In the genomic region with DNA sequence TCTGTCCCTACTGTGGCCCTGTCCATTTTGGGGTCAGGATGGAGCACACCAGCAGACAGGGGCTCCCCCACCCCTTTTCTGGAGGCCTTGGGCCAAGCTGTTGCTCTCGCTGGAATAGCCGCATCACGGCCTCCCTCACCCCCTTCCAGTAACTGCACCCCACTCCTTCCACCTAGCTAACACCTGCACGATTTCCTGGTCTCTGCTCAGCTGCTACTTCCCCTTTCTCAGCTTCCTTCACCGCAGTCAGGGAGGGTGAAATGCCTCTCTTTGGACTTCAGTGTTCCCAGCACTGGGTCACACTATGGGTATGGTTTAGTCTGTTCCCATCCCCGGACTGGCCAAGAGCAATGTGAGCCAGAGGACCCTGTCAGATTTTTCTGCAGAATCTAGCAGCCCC, we compare ENCODE assay signal across 15 cellular contexts.
DNase-seq lines count a peak whose midpoint lies in the region; ATAC-seq lines count a peak whose summit lies in the region.
"Had no signal": no experiment of that assay in that cellular context is flagged by ENCODE, and none has a peak within 500 bp of the region (broad histone marks: within the 10 kb centered on the region; RNA-seq: fewer than 3 reads in every experiment).

No MANE protein-coding gene starts in this region.

- DNase-seq in UCSD-AML1 (lab: John Stamatoyannopoulos, UW; ENCODE audit: unreplicated experiment) = peak; percentile 23
- no peak for DNase-seq in H4 (ENCODE audit: low spot score)
- no peak for DNase-seq in stimulated activated CD4-positive, alpha-beta T cell treated with anti-CD3 and anti-CD28 coated beads, Interleukin-2, amount 100 ng/mL, for 48 hours
- DNase-seq in A172 (ENCODE audit: low spot score) = no peak
- DNase-seq in NCI-H1436 (lab: John Stamatoyannopoulos, UW) = no peak
- DNase-seq: activated CD8-positive, alpha-beta T cell treated with anti-CD3 and anti-CD28 coated beads for 36 hours; CD4-positive, CD25-positive, alpha-beta regulatory T cell; GM23248; left cardiac atrium; NCI-H774; nephron progenitor cell had no signal

- ATAC-seq in GM18867 (IDR thresholded peaks at IDR 0.05; ENCODE audit: unreplicated experiment) (peak; percentile 77), GM21390 (IDR thresholded peaks at IDR 0.05; ENCODE audit: unreplicated experiment) (peak; percentile 84), HG03045 (IDR thresholded peaks at IDR 0.05; ENCODE audit: unreplicated experiment) (peak; percentile 92)
- ATAC-seq: activated CD8-positive, alpha-beta T cell treated with anti-CD3 and anti-CD28 coated beads for 36 hours; gastroesophageal sphincter; left cardiac atrium had no signal
